Comparison of ENCODE assay signal across 13 cellular contexts in genomic region chr2:29182920-29183319, GRCh38.
DNase-seq lines count a peak whose midpoint lies in the region; TF ChIP-seq lines count a peak whose summit lies in the region.
"Had no signal": no experiment of that assay in that cellular context is flagged by ENCODE, and none has a peak within 500 bp of the region (broad histone marks: within the 10 kb centered on the region; RNA-seq: fewer than 3 reads in every experiment).

No MANE protein-coding gene starts in this region.

- no peak overlapping the region for H4K91ac ChIP-seq in mesenchymal stem cell (ENCODE audit: low read length)

- H3K27me3 ChIP-seq in mesenchymal stem cell (ENCODE audit: control insufficient read depth in 1 of 2, insufficient read depth in 1 of 2, low read length in 2 of 2): no peaks in the 10 kb centered on the region
- H3K27me3 ChIP-seq in SK-N-SH (ENCODE audit: insufficient read depth): no peaks in the 10 kb centered on the region
- no peaks in the 10 kb centered on the region for H3K27me3 ChIP-seq in dorsolateral prefrontal cortex

- intact Hi-C loops in dorsolateral prefrontal cortex (cut with DNase I): no loop called here

- no peak overlapping the region for H3K23ac ChIP-seq in mesenchymal stem cell (ENCODE audit: low read length in 2 of 2)

- no peaks in the 10 kb centered on the region for H4K20me1 ChIP-seq in SK-N-SH (ENCODE audit: insufficient read depth)

- H3K4me3 ChIP-seq in HEK293 (ENCODE audit: low read depth, low read length) (no peak overlapping the region), SK-N-MC (no peak overlapping the region), mesenchymal stem cell (ENCODE audit: insufficient read depth in 1 of 2, low read depth in 1 of 2, low read length in 2 of 2) (no peak overlapping the region), SK-N-SH (ENCODE audit: low read depth in 2 of 2, low read length in 1 of 2) (no peak overlapping the region), dorsolateral prefrontal cortex (no peak overlapping the region)
- H3K4me3 ChIP-seq: K562 had no signal

- H3K9me3 ChIP-seq in HEK293 (ENCODE audit: control insufficient read depth, insufficient read depth, low read depth, low read length): no peaks in the 10 kb centered on the region
- H3K9me3 ChIP-seq in SK-N-MC (ENCODE audit: low read depth, low read length): 0 out of 2 replicates have a peak, but pooled peaks cover 2% of the 10 kb centered on the region
- peaks cover 2% of the 10 kb centered on the region for H3K9me3 ChIP-seq in mesenchymal stem cell (ENCODE audit: control insufficient read depth, low read length)
- H3K9me3 ChIP-seq in SK-N-SH: no peaks in the 10 kb centered on the region
- H3K9me3 ChIP-seq: Caco-2 had no signal

- H3K9ac ChIP-seq in SK-N-MC (ENCODE audit: insufficient read length) (peak overlapping the region; percentile 1), mesenchymal stem cell (ENCODE audit: low read length) (no peak overlapping the region), SK-N-SH (no peak overlapping the region)

- TF ChIP-seq EP300 in SK-N-SH (IDR thresholded peaks at IDR 0.05; ENCODE audit: borderline replicate concordance in 1 of 2, low read depth in 1 of 2, low read length in 1 of 2): no peak

- H3K4ac ChIP-seq in mesenchymal stem cell (ENCODE audit: low read depth in 1 of 2, low read length in 2 of 2): no peak overlapping the region

- H3K36me3 ChIP-seq in HEK293 (ENCODE audit: control insufficient read depth in 2 of 2, insufficient read depth in 1 of 2, low read length in 2 of 2) (peaks cover 3 to 12% of the 10 kb centered on the region in 2 experiments; a peak in 2 of 3 replicates), SK-N-MC (ENCODE audit: insufficient read depth, low read length) (peaks cover 4% of the 10 kb centered on the region; the same call in 1 of the 2 replicates), mesenchymal stem cell (ENCODE audit: control insufficient read depth in 1 of 2, insufficient read depth in 2 of 2, low read depth in 1 of 2, low read length in 2 of 2) (peaks cover 13 to 75% of the 10 kb centered on the region in 2 experiments), SK-N-SH (replicated peaks in 1 of 2; ENCODE audit: control insufficient read depth in 1 of 2, insufficient read depth in 2 of 2, low read length in 1 of 2) (peaks cover 10 to 45% of the 10 kb centered on the region in 2 experiments)

- TF ChIP-seq RAD21 in SK-N-SH (IDR thresholded peaks at IDR 0.05; ENCODE audit: low read length): no peak

- H2BK15ac ChIP-seq in mesenchymal stem cell (ENCODE audit: low read depth, poor library complexity, severe bottlenecking): no peak overlapping the region

- POLR2A ChIA-PET in HEK293 (lab: Yijun Ruan, JAX): no interaction called here
- POLR2A ChIA-PET in SK-N-SH (lab: Yijun Ruan, JAX): no interaction called here

- H3F3A ChIP-seq in SK-N-SH (replicated peaks; ENCODE audit: insufficient read depth): no peaks in the 10 kb centered on the region

- no peaks in the 10 kb centered on the region for H3K9me2 ChIP-seq in SK-N-SH

- DNase-seq in DMS53 (lab: John Stamatoyannopoulos, UW) (peak; percentile 43), SK-N-MC (ENCODE audit: low read depth, low spot score) (no peak), mesenchymal stem cell (peak; percentile 13), SK-N-SH (no peak), dorsolateral prefrontal cortex (no peak), SHP77 treated with DMSO at 0.1 percent for 48 hours (lab: John Stamatoyannopoulos, UW) (no peak)
- DNase-seq: AML-193; Caco-2; CD4-positive, alpha-beta T cell; H9 had no signal

- H3K18ac ChIP-seq in mesenchymal stem cell (ENCODE audit: low read depth in 1 of 2, low read length in 2 of 2): no peak overlapping the region

- H2AFZ ChIP-seq in mesenchymal stem cell (ENCODE audit: low read depth, low read length) (no peak overlapping the region), SK-N-SH (ENCODE audit: low read depth) (no peak overlapping the region)

- H3K27ac ChIP-seq in HEK293 (ENCODE audit: extremely low read depth, low read depth, low read length): no peak overlapping the region
- peak overlapping the region; percentile 97; the same call in 1 of the 2 replicates for H3K27ac ChIP-seq in SK-N-MC
- no peak overlapping the region for H3K27ac ChIP-seq in mesenchymal stem cell (ENCODE audit: low read length, poor library complexity, severe bottlenecking)
- no peak overlapping the region for H3K27ac ChIP-seq in SK-N-SH (ENCODE audit: low read depth in 2 of 2, low read length in 1 of 2)
- H3K27ac ChIP-seq in dorsolateral prefrontal cortex: peak overlapping the region in 5 of 59 donors; percentile 2 to 29 (median 17)
- H3K27ac ChIP-seq: C4-2B had no signal

- TF ChIP-seq CTCF in HEK293 (tag by site-specific recombination; IDR thresholded peaks at IDR 0.05) (no peak), SK-N-SH (IDR thresholded peaks at IDR 0.05) (no peak), dorsolateral prefrontal cortex (IDR thresholded peaks at IDR 0.05 in 54 of 56, conservative IDR thresholded peaks at IDR 0.05 in 2 of 56; ENCODE audit: low read depth in 1 of 56, partially characterized antibody in 56 of 56) (no peak)

- H3K4me2 ChIP-seq in mesenchymal stem cell (ENCODE audit: low read length, poor library complexity, severe bottlenecking) (no peak overlapping the region), SK-N-SH (no peak overlapping the region)

- H4K8ac ChIP-seq in mesenchymal stem cell (ENCODE audit: low read length): no peak overlapping the region

- H3K14ac ChIP-seq in mesenchymal stem cell (ENCODE audit: low read length in 2 of 2): no peak overlapping the region

- no peaks in the 10 kb centered on the region for H3K79me2 ChIP-seq in SK-N-SH (ENCODE audit: insufficient read depth)

- no peak overlapping the region for H2BK5ac ChIP-seq in mesenchymal stem cell (ENCODE audit: low read depth, low read length, poor library complexity, severe bottlenecking)

- CTCF ChIA-PET in HEK293 (lab: Yijun Ruan, JAX): interaction anchor here (0.6 kb wide), 1 partner anchor 489 kb away, joined by 3 read pairs; no protein-coding TSS in a partner anchor
- CTCF ChIA-PET in SK-N-SH (lab: Yijun Ruan, JAX): interaction anchor here (0.7 to 2.2 kb wide), 8 partner anchors 9 to 933 kb away, joined by 3 to 10 read pairs (median 4); no protein-coding TSS in a partner anchor

- H2BK12ac ChIP-seq in mesenchymal stem cell (ENCODE audit: low read length in 2 of 2): no peak overlapping the region

- no peak overlapping the region for H2BK120ac ChIP-seq in mesenchymal stem cell (ENCODE audit: low read depth, low read length)

- H3K79me1 ChIP-seq in mesenchymal stem cell (replicated peaks; ENCODE audit: low read length, poor library complexity, severe bottlenecking): peaks cover 4% of the 10 kb centered on the region

- H2AK5ac ChIP-seq in mesenchymal stem cell (ENCODE audit: low read length, severe bottlenecking): no peak overlapping the region

- no peaks in the 10 kb centered on the region for H3K4me1 ChIP-seq in HEK293 (ENCODE audit: control insufficient read depth, insufficient read depth, low read length)
- peaks cover 2% of the 10 kb centered on the region for H3K4me1 ChIP-seq in mesenchymal stem cell (ENCODE audit: control insufficient read depth, insufficient read depth, low read depth, low read length)
- H3K4me1 ChIP-seq in SK-N-SH (ENCODE audit: control insufficient read depth in 1 of 2, insufficient read depth in 2 of 2, low read depth in 1 of 2, low read length in 1 of 2): peaks cover 0 to 3% of the 10 kb centered on the region in 2 experiments; a peak in 2 of 4 replicates
- H3K4me1 ChIP-seq: Caco-2 had no signal

TF ChIP-seq in HEK293, 187 proteins besides CTCF, POLR2A, EP300 and RAD21:
- no peak for TF ChIP-seq ZNF560 (tag by site-specific recombination; IDR thresholded peaks at IDR 0.05; ENCODE audit: borderline replicate concordance)
- no peak for TF ChIP-seq ZNF132 (tag by site-specific recombination; IDR thresholded peaks at IDR 0.05; ENCODE audit: borderline replicate concordance)
- TF ChIP-seq, protein P1, sequence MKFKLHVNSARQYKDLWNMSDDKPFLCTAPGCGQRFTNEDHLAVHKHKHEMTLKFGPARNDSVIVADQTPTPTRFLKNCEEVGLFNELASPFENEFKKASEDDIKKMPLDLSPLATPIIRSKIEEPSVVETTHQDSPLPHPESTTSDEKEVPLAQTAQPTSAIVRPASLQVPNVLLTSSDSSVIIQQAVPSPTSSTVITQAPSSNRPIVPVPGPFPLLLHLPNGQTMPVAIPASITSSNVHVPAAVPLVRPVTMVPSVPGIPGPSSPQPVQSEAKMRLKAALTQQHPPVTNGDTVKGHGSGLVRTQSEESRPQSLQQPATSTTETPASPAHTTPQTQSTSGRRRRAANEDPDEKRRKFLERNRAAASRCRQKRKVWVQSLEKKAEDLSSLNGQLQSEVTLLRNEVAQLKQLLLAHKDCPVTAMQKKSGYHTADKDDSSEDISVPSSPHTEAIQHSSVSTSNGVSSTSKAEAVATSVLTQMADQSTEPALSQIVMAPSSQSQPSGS (tag by site-specific recombination; IDR thresholded peaks at IDR 0.05; ENCODE audit: low read depth): peak; percentile 50; the same call in 1 of the 2 replicates
- TF ChIP-seq SCRT1 (tag by site-specific recombination; IDR thresholded peaks at IDR 0.05; ENCODE audit: borderline replicate concordance): no peak
- TF ChIP-seq ZNF354C (tag by site-specific recombination; IDR thresholded peaks at IDR 0.05; ENCODE audit: borderline replicate concordance, low read depth): no peak

TF ChIP-seq in SK-N-SH, 30 proteins besides CTCF, POLR2A, EP300 and RAD21:
- TF ChIP-seq PBX3 (IDR thresholded peaks at IDR 0.05) (no peak), NRF1 (IDR thresholded peaks at IDR 0.05; ENCODE audit: low read depth, low read length) (no peak), TEAD4 (IDR thresholded peaks at IDR 0.05; ENCODE audit: borderline replicate concordance, insufficient read depth) (no peak), ELF1 (IDR thresholded peaks at IDR 0.05) (no peak), NFIC (IDR thresholded peaks at IDR 0.05; ENCODE audit: borderline replicate concordance) (no peak), SIN3A (IDR thresholded peaks at IDR 0.05; ENCODE audit: borderline replicate concordance, low read depth, low read length) (no peak)
- TF ChIP-seq, protein P2, sequence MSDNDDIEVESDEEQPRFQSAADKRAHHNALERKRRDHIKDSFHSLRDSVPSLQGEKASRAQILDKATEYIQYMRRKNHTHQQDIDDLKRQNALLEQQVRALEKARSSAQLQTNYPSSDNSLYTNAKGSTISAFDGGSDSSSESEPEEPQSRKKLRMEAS (IDR thresholded peaks at IDR 0.05; ENCODE audit: low read depth): no peak

Comparison
In these comparisons a context has a peak if more than half of its experiments do, and no peak if none do; other contexts are left out.
1. DNase-seq: peak in DMS53 (single experiment) and mesenchymal stem cell (single experiment); none in SK-N-MC (single experiment), SK-N-SH (single experiment), dorsolateral prefrontal cortex (0 of 10) and SHP77 treated with DMSO at 0.1 percent for 48 hours (single experiment).